Comparison of ENCODE assay signal across 14 cellular contexts in genomic region chr6:110738899-110739365, GRCh38.
DNase-seq lines count a peak whose midpoint lies in the region; ATAC-seq and TF ChIP-seq lines count a peak whose summit lies in the region.
"Had no signal": no experiment of that assay in that cellular context is flagged by ENCODE, and none has a peak within 500 bp of the region (broad histone marks: within the 10 kb centered on the region; RNA-seq: fewer than 3 reads in every experiment).

No MANE protein-coding gene starts in this region.

- H3K27ac ChIP-seq in HL-60 (replicated peaks) (peak overlapping the region; percentile 75), body of pancreas (peak overlapping the region in 3 of 4 donors; percentile 48 to 64 (median 49))

- H3K4me3 ChIP-seq in HL-60 (replicated peaks; ENCODE audit: insufficient read depth, low read length) (no peak overlapping the region), body of pancreas (no peak overlapping the region)

- peaks cover 9% of the 10 kb centered on the region for H3K4me1 Mint-ChIP-seq in progenitor cell of endocrine pancreas (ENCODE audit: low read depth)
- H3K4me1 Mint-ChIP-seq in T-helper 17 cell = peaks cover 2% of the 10 kb centered on the region

- TF ChIP-seq POLR2A in body of pancreas (IDR thresholded peaks at IDR 0.05) = no peak

- peak; percentile 88 to 89 for DNase-seq in HL-60 (ENCODE audit: low read depth in 1 of 2, low spot score in 1 of 2)
- DNase-seq in body of pancreas = peak in 2 of 4 donors; percentile 9 to 56
- no peak for DNase-seq in progenitor cell of endocrine pancreas (ENCODE audit: low spot score, unreplicated experiment)
- no peak for DNase-seq in NCI-H2081 treated with DMSO at 0.1 percent for 48 hours (lab: John Stamatoyannopoulos, UW)
- DNase-seq in effector CD8-positive, alpha-beta T cell (lab: John Stamatoyannopoulos, UW) = no peak
- no peak for DNase-seq in T-helper 17 cell
- DNase-seq: dermis blood vessel endothelial cell, hypothalamus, NCI-H2171, occipital lobe had no signal

- ATAC-seq in GM19025 (IDR thresholded peaks at IDR 0.05; ENCODE audit: low read depth, unreplicated experiment) (peak; percentile 72), body of pancreas (peak; percentile 68), HG03135 (IDR thresholded peaks at IDR 0.05; ENCODE audit: unreplicated experiment) (no peak), T-helper 17 cell (no peak)

- TF ChIP-seq CTCF in HL-60 (IDR thresholded peaks at IDR 0.05; ENCODE audit: insufficient read depth, low read length) (no peak), body of pancreas (IDR thresholded peaks at IDR 0.05) (no peak), progenitor cell of endocrine pancreas (IDR thresholded peaks at IDR 0.05; ENCODE audit: unreplicated experiment) (no peak)

- H3K4me3 Mint-ChIP-seq in progenitor cell of endocrine pancreas (ENCODE audit: low read depth) (no peak overlapping the region), T-helper 17 cell (no peak overlapping the region)
- H3K4me3 Mint-ChIP-seq: activated T-helper 1 cell treated with anti-CD3 and anti-CD28 coated beads, Interleukin-12 subunit alpha, Interleukin-12 subunit beta, Interleukin-2, Interleukin-4 antibody, amounts not matched to agents 30 ng/mL and 10 ng/mL and 1 ng/mL, durations not matched to agents 14 hours and 24 hours and 36 hours; T-helper 1 cell treated with Interleukin-12 subunit alpha and Interleukin-12 subunit beta and Interleukin-4 antibody, amounts not matched to agents 30 μg/mL and 1 μg/mL, for 36 hours had no signal

- H3K27me3 ChIP-seq in HL-60 (ENCODE audit: insufficient read depth, poor library complexity, severe bottlenecking) (no peaks in the 10 kb centered on the region), body of pancreas (no peaks in the 10 kb centered on the region)

- H3K9me3 Mint-ChIP-seq in progenitor cell of endocrine pancreas (ENCODE audit: low read depth) = peaks cover 24% of the 10 kb centered on the region

- WGBS in body of pancreas, 2 donors = 43 to 76% methylated on average over 4 of the region's 4 CpGs

- H3K36me3 Mint-ChIP-seq in progenitor cell of endocrine pancreas (ENCODE audit: insufficient read depth) (peaks cover 33% of the 10 kb centered on the region), T-helper 17 cell (ENCODE audit: low read depth) (peaks cover 7% of the 10 kb centered on the region)

- peak overlapping the region; percentile 82 for H3K27ac Mint-ChIP-seq in progenitor cell of endocrine pancreas
- no peak overlapping the region for H3K27ac Mint-ChIP-seq in T-helper 17 cell
- H3K27ac Mint-ChIP-seq: activated T-helper 1 cell treated with anti-CD3 and anti-CD28 coated beads, Interleukin-12 subunit alpha, Interleukin-12 subunit beta, Interleukin-2, Interleukin-4 antibody, amounts not matched to agents 30 ng/mL and 10 ng/mL and 1 ng/mL, durations not matched to agents 14 hours and 24 hours and 36 hours; T-helper 1 cell treated with Interleukin-12 subunit alpha and Interleukin-12 subunit beta and Interleukin-4 antibody, amounts not matched to agents 30 μg/mL and 1 μg/mL, for 36 hours had no signal

- no peaks in the 10 kb centered on the region for H3K27me3 Mint-ChIP-seq in progenitor cell of endocrine pancreas
- H3K27me3 Mint-ChIP-seq in T-helper 17 cell = no peaks in the 10 kb centered on the region

- intact Hi-C loops in body of pancreas (cut with DNase I) = no loop called here

- no peaks in the 10 kb centered on the region for H3K36me3 ChIP-seq in body of pancreas (replicated peaks in 1 of 2; ENCODE audit: insufficient read depth in 1 of 2, low read depth in 2 of 2)

- H3K9me3 ChIP-seq in body of pancreas (no peaks in the 10 kb centered on the region), T-helper 17 cell (ENCODE audit: control insufficient read depth, low read length, poor library complexity, severe bottlenecking) (peaks cover 10% of the 10 kb centered on the region)

- H3K4me1 ChIP-seq in body of pancreas = no peaks in the 10 kb centered on the region

Comparison
In these comparisons a context has a peak if more than half of its experiments do, and no peak if none do; other contexts are left out.
1. ATAC-seq: peak in GM19025 (single experiment) and body of pancreas (single experiment); none in HG03135 (single experiment) and T-helper 17 cell (single experiment).
2. DNase-seq: peak in HL-60 (2 of 2); none in progenitor cell of endocrine pancreas (single experiment), NCI-H2081 treated with DMSO at 0.1 percent for 48 hours (single experiment), effector CD8-positive, alpha-beta T cell (single experiment) and T-helper 17 cell (0 of 3).